In genomic region chr16:70588565-70588964, GRCh38 we compare ENCODE assay signal across 1 cellular context.
TF ChIP-seq lines count a peak whose summit lies in the region.

No MANE protein-coding gene starts in this region.

TF ChIP-seq in endothelial cell of umbilical vein, 7 proteins besides CTCF, POLR2A, EP300 and RAD21 (continued from another document):
- TF ChIP-seq POLR2AphosphoS5 (IDR thresholded peaks at IDR 0.05; ENCODE audit: insufficient read depth, low read depth, low read length) = peak; percentile 29
- TF ChIP-seq MAX (IDR thresholded peaks at IDR 0.05; ENCODE audit: insufficient read depth, insufficient read length) = no peak
- TF ChIP-seq FOS (IDR thresholded peaks at IDR 0.05; ENCODE audit: borderline replicate concordance, insufficient read depth, low read length) = peak; percentile 76
- TF ChIP-seq GATA2 (IDR thresholded peaks at IDR 0.05; ENCODE audit: insufficient read depth, insufficient read length, low read depth, low read length) = no peak
